ENCODE assay signal across 22 cellular contexts in the genomic region with DNA sequence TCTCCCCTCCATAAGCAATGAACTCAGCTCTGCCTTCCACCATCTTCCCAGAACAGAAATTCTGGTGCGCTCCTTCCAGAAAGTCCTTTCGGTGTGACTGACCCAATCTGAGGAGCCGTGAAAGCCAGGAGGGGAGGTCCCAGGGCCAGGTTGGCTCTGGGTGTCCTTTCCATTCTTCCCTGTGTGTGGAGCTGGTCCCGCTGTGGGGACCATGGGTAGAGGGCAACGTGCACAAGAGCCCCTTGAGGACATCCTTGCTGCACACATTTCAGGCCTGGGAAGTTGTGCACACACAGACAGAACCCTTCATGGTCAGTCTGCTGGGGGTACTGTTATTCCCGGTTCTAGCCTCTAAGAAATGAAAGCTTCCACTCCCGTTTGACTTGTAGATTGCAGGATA. TPM values are rescaled to one million over a fixed set of nuclear protein-coding genes. Genes with fewer than 3 reads are reported as not detected.
A peak's percentile ranks its signal among the peaks of the same experiment; 100 is the strongest.
DNase-seq lines count a peak whose midpoint lies in the region; ATAC-seq, FAIRE-seq and TF ChIP-seq lines count a peak whose summit lies in the region.
"Had no signal": no experiment of that assay in that cellular context is flagged by ENCODE, and none has a peak within 500 bp of the region (broad histone marks: within the 10 kb centered on the region; RNA-seq: fewer than 3 reads in every experiment).

No MANE protein-coding gene starts in this region.

- 42% methylated on average over 7 of the region's 7 CpGs for WGBS in HepG2 (ENCODE audit: low lambda C conversion rate)
- 52% methylated on average over 3 of the region's 7 CpGs for WGBS in right lobe of liver (ENCODE audit: insufficient coverage, low coverage, low lambda C conversion rate, missing lambda C conversion rate)
- WGBS in mesenchymal stem cell = 92% methylated on average over 7 of the region's 7 CpGs

- peak overlapping the region in 1 of 2 experiments; percentile 35 for H3K14ac ChIP-seq in mesenchymal stem cell (ENCODE audit: low read length in 2 of 2)

- no TSS peak for BruUV-seq in HepG2 (replicated peaks; lab: Mats Ljungman, UMichigan)

- H3K4me3 ChIP-seq in HepG2 (replicated peaks in 1 of 3; ENCODE audit: insufficient read depth in 1 of 3, low read depth in 2 of 3, low read length in 3 of 3) (no peak overlapping the region), right lobe of liver (no peak overlapping the region), mesenchymal stem cell (ENCODE audit: insufficient read depth in 1 of 2, low read depth in 1 of 2, low read length in 2 of 2) (no peak overlapping the region)
- H3K4me3 ChIP-seq: SJSA1 had no signal

- H4K91ac ChIP-seq in mesenchymal stem cell (ENCODE audit: low read length) = no peak overlapping the region

- H3K9ac ChIP-seq in HepG2 (ENCODE audit: insufficient read depth, low read depth, low read length) (no peak overlapping the region), mesenchymal stem cell (ENCODE audit: low read length) (no peak overlapping the region)

- no peak overlapping the region for H3K27ac ChIP-seq in HepG2 (ENCODE audit: extremely low read length, insufficient read depth, low read length)
- no peak overlapping the region for H3K27ac ChIP-seq in right lobe of liver
- H3K27ac ChIP-seq in mesenchymal stem cell (ENCODE audit: low read length, poor library complexity, severe bottlenecking) = no peak overlapping the region
- H3K27ac ChIP-seq: HL-60, SJSA1 had no signal

- H3K79me2 ChIP-seq in HepG2 (ENCODE audit: insufficient read depth, low read length) = no peaks in the 10 kb centered on the region

- in situ Hi-C loops in HepG2 (cut with HindIII; ENCODE audit: extremely low pct_ligation_motif_present, low pct_unique_long_range_greater_than_20kb) = no loop called here

- H3K4me2 ChIP-seq in HepG2 (ENCODE audit: low read depth, low read length) (peak overlapping the region; percentile 1; the same call in 1 of the 2 replicates), mesenchymal stem cell (ENCODE audit: low read length, poor library complexity, severe bottlenecking) (no peak overlapping the region)

- FAIRE-seq in HepG2 (lab: Jason Lieb, UNC) = no peak
- FAIRE-seq: GM19239 had no signal

- H4K20me1 ChIP-seq in HepG2 (ENCODE audit: insufficient read depth, low read length) = no peaks in the 10 kb centered on the region

- peaks cover 46% of the 10 kb centered on the region for H3K4me1 Mint-ChIP-seq in activated T-cell treated with anti-CD3 and anti-CD28 coated beads, Interleukin-2, amount 50 U/mL, for 72 hours (ENCODE audit: low read depth)

- no peak for DNase-seq in activated T-cell treated with anti-CD3 and anti-CD28 coated beads, Interleukin-2, amount 50 U/mL, for 72 hours
- no peak for DNase-seq in activated T-cell treated with anti-CD3 and anti-CD28 coated beads, Interleukin-2, amount 50 U/mL, for 1 hour
- DNase-seq in HepG2 (ENCODE audit: low spot score) (peak; percentile 53), right lobe of liver (no peak), mesenchymal stem cell (no peak), DMS79 (lab: John Stamatoyannopoulos, UW) (no peak), SW480 (ENCODE audit: low spot score) (no peak), anterior cingulate cortex (lab: John Stamatoyannopoulos, UW) (no peak)
- DNase-seq: 8988T; DMS153; Karpas-422; MV-4-11; NCI-H1105 treated with DMSO at 0.1 percent for 48 hours; NCI-H2029; NCI-H446; NCI-H82; NK-92 treated with Interleukin-12 subunit alpha and Interleukin-12 subunit beta, amount 100 ng/mL, for 24 hours; PC-3 had no signal

- peaks cover 2 to 6% of the 10 kb centered on the region in 2 donors for H3K36me3 Mint-ChIP-seq in activated T-cell treated with anti-CD3 and anti-CD28 coated beads, Interleukin-2, amount 50 U/mL, for 72 hours (ENCODE audit: insufficient read depth in 2 of 2)

- H2BK5ac ChIP-seq in mesenchymal stem cell (ENCODE audit: low read depth, low read length, poor library complexity, severe bottlenecking) = no peak overlapping the region

- H2AK5ac ChIP-seq in mesenchymal stem cell (ENCODE audit: low read length, severe bottlenecking) = peak overlapping the region; percentile 5

- no peak overlapping the region for H2BK120ac ChIP-seq in mesenchymal stem cell (ENCODE audit: low read depth, low read length)

- H3K4me1 ChIP-seq in HepG2 (ENCODE audit: insufficient read depth, low read length) (peaks cover 54% of the 10 kb centered on the region), right lobe of liver (peaks cover 0 to 4% (median 0%) of the 10 kb centered on the region in 4 donors), mesenchymal stem cell (ENCODE audit: control insufficient read depth, insufficient read depth, low read depth, low read length) (peaks cover 10% of the 10 kb centered on the region)

- POLR2A ChIA-PET in HepG2 (lab: Yijun Ruan, JAX) = interaction anchor here (1.0 to 12.0 kb wide), 5 partner anchors 8 to 413 kb away, joined by 3 to 211 read pairs (median 5); partner anchors contain the start of gene NFKBIA

- H3K79me1 ChIP-seq in mesenchymal stem cell (replicated peaks; ENCODE audit: low read length, poor library complexity, severe bottlenecking) = no peaks in the 10 kb centered on the region

- peak overlapping the region; percentile 52 for H2AFZ ChIP-seq in HepG2 (ENCODE audit: low read length)
- H2AFZ ChIP-seq in mesenchymal stem cell (ENCODE audit: low read depth, low read length) = no peak overlapping the region

- H3K4me3 Mint-ChIP-seq in activated T-cell treated with anti-CD3 and anti-CD28 coated beads, Interleukin-2, amount 50 U/mL, for 72 hours = no peak overlapping the region

- no peaks in the 10 kb centered on the region for H3K36me3 ChIP-seq in HepG2 (replicated peaks in 1 of 2; ENCODE audit: control insufficient read depth in 1 of 2, insufficient read depth in 2 of 2, low read length in 2 of 2)
- H3K36me3 ChIP-seq in right lobe of liver = peaks cover 0 to 2% (median 0%) of the 10 kb centered on the region in 4 donors
- H3K36me3 ChIP-seq in mesenchymal stem cell (ENCODE audit: control insufficient read depth in 1 of 2, insufficient read depth in 2 of 2, low read depth in 1 of 2, low read length in 2 of 2) = peaks cover under 1 to 3% of the 10 kb centered on the region in 2 experiments

- H3K27ac Mint-ChIP-seq in activated T-cell treated with anti-CD3 and anti-CD28 coated beads, Interleukin-2, amount 50 U/mL, for 72 hours = peak overlapping the region; percentile 13

- no peaks in the 10 kb centered on the region; a peak in 1 of 5 replicates for H3K27me3 ChIP-seq in HepG2 (ENCODE audit: control insufficient read depth in 1 of 2, insufficient read depth in 2 of 2, low read length in 2 of 2)
- H3K27me3 ChIP-seq in right lobe of liver = no peaks in the 10 kb centered on the region
- H3K27me3 ChIP-seq in mesenchymal stem cell (ENCODE audit: control insufficient read depth in 1 of 2, insufficient read depth in 1 of 2, low read length in 2 of 2) = no peaks in the 10 kb centered on the region
- H3K27me3 ChIP-seq: SJSA1 had no signal

- TF ChIP-seq CTCF in HepG2 (CRISPR knock-in tag; IDR thresholded peaks at IDR 0.05) (0 out of 2 replicates have a peak, but pooled peaks have one; percentile 5), right lobe of liver (IDR thresholded peaks at IDR 0.05) (no peak)

- no peaks in the 10 kb centered on the region for H3K9me3 Mint-ChIP-seq in activated T-cell treated with anti-CD3 and anti-CD28 coated beads, Interleukin-2, amount 50 U/mL, for 72 hours

- no peak overlapping the region for H4K8ac ChIP-seq in mesenchymal stem cell (ENCODE audit: low read length)

- no peak overlapping the region for H2BK15ac ChIP-seq in mesenchymal stem cell (ENCODE audit: low read depth, poor library complexity, severe bottlenecking)

- ATAC-seq in activated T-cell treated with anti-CD3 and anti-CD28 coated beads, Interleukin-2, amount 50 U/mL, for 72 hours (replicated peaks in 1 of 2) = no peak
- ATAC-seq in HepG2 = peak; percentile 37
- no peak for ATAC-seq in right lobe of liver
- ATAC-seq: HCT116, PC-3 had no signal

- H2BK12ac ChIP-seq in mesenchymal stem cell (ENCODE audit: low read length in 2 of 2) = peak overlapping the region; percentile 20 to 59

- no peak overlapping the region for H3K23ac ChIP-seq in mesenchymal stem cell (ENCODE audit: low read length in 2 of 2)

- H3K27me3 Mint-ChIP-seq in activated T-cell treated with anti-CD3 and anti-CD28 coated beads, Interleukin-2, amount 50 U/mL, for 72 hours (ENCODE audit: low read depth) = no peaks in the 10 kb centered on the region

- TF ChIP-seq RAD21 in HepG2 (CRISPR knock-in tag; IDR thresholded peaks at IDR 0.05) = no peak

- H3K4ac ChIP-seq in mesenchymal stem cell (ENCODE audit: low read depth in 1 of 2, low read length in 2 of 2) = peak overlapping the region in 1 of 2 experiments; percentile 17

- H3K18ac ChIP-seq in mesenchymal stem cell (ENCODE audit: low read depth in 1 of 2, low read length in 2 of 2) = peak overlapping the region in 1 of 2 experiments; percentile 64

- CTCF ChIA-PET in HepG2 (lab: Yijun Ruan, JAX; ENCODE audit: low intra/inter-chr PET ratio, low total read pairs) = interaction anchor here (1.3 kb wide), 1 partner anchor 13 kb away, joined by 3 read pairs; no protein-coding TSS in a partner anchor

- TF ChIP-seq EP300 in HepG2 (IDR thresholded peaks at IDR 0.05; ENCODE audit: low read depth in 2 of 2, low read length in 2 of 2) (no peak), HepG2 (CRISPR knock-in tag; IDR thresholded peaks at IDR 0.05; ENCODE audit: borderline replicate concordance) (no peak)

- intact Hi-C loops in HepG2 (cut with micrococcal nuclease; ENCODE audit: unreplicated experiment) (no loop called here), right lobe of liver (cut with DNase I) (no loop called here)

- TF ChIP-seq POLR2A in HepG2 (IDR thresholded peaks at IDR 0.05; ENCODE audit: insufficient read depth in 1 of 2, low read depth in 2 of 2, low read length in 2 of 2) = no peak
- TF ChIP-seq POLR2A in right lobe of liver (IDR thresholded peaks at IDR 0.05) = no peak

- H3K9me3 ChIP-seq in HepG2 (ENCODE audit: low read length) (no peaks in the 10 kb centered on the region), right lobe of liver (no peaks in the 10 kb centered on the region), mesenchymal stem cell (ENCODE audit: control insufficient read depth, low read length) (no peaks in the 10 kb centered on the region)
- H3K9me3 ChIP-seq: SJSA1 had no signal

RNA-seq across cellular contexts. Expression of gene NFKBIA, which starts 10.2 kb away (rescaled TPM):
- total RNA-seq in activated T-cell treated with anti-CD3 and anti-CD28 coated beads, Interleukin-2, amount 50 U/mL, for 72 hours = 100 to 1,000 TPM; 391 to 596 TPM
- total RNA-seq in HepG2 (2016; rRNA removed; fragmentation: Illumina TruSeq; extraction: Trizol) (232 and 319 TPM in 2 replicates), right lobe of liver (100 to 1,000 TPM in 3 of 6 experiments, 10 to 100 TPM in 3; 84.8 to 140 (median 106) TPM)
- 103 and 116 TPM in 2 replicates for total RNA-seq in HepG2 (2016; cell fraction: cytosol; rRNA removed; fragmentation: Illumina TruSeq; extraction: Trizol; ENCODE audit: low read depth)
- 208 and 321 TPM in 2 replicates for total RNA-seq in HepG2 (2016; cell fraction: insoluble cytoplasmic fraction; rRNA removed; fragmentation: Illumina TruSeq; extraction: Trizol)
- 196 and 209 TPM in 2 replicates for total RNA-seq in HepG2 (2016; cell fraction: membrane; rRNA removed; fragmentation: Illumina TruSeq; extraction: Trizol)
- total RNA-seq in HepG2 (2016; cell fraction: nucleus; rRNA removed; fragmentation: Illumina TruSeq; extraction: Trizol) = 367 and 382 TPM in 2 replicates
- 173 and 197 TPM in 2 replicates for polyA plus RNA-seq in HepG2 (2011; rRNA removed)
- 81.6 and 128 TPM in 2 replicates for polyA plus RNA-seq in HepG2 (2011; cell fraction: cytosol; rRNA removed)
- 363 and 589 TPM in 2 replicates for polyA plus RNA-seq in HepG2 (2011; cell fraction: nucleus; rRNA removed)
- 58.7 and 87.8 TPM in 2 replicates for polyA plus RNA-seq in HepG2 (2012)
- 21.2 and 21.7 TPM in 2 replicates for polyA plus RNA-seq in HepG2 (2016; cell fraction: cytosol; fragmentation: Illumina TruSeq; extraction: Trizol; ENCODE audit: low read depth)
- 160 and 187 TPM in 2 replicates for polyA plus RNA-seq in HepG2 (2016; cell fraction: insoluble cytoplasmic fraction; fragmentation: Illumina TruSeq; extraction: Trizol; ENCODE audit: low read depth)
- 41.5 and 42.6 TPM in 2 replicates for polyA plus RNA-seq in HepG2 (2016; cell fraction: membrane; fragmentation: Illumina TruSeq; extraction: Trizol; ENCODE audit: low read depth)
- 546 and 548 TPM in 2 replicates for polyA plus RNA-seq in HepG2 (2016; cell fraction: nucleus; fragmentation: Illumina TruSeq; extraction: Trizol; ENCODE audit: insufficient read depth, low read depth)
- 421 and 666 TPM in 2 replicates for polyA minus RNA-seq in HepG2 (2011; rRNA and poly(A)+ RNA removed; ENCODE audit: low replicate concordance)
- polyA minus RNA-seq in HepG2 (2011; cell fraction: cytosol; rRNA and poly(A)+ RNA removed) = 80.5 and 103 TPM in 2 replicates
- 421 and 559 TPM in 2 replicates for polyA minus RNA-seq in HepG2 (2011; cell fraction: nucleus; rRNA and poly(A)+ RNA removed)
- 80.0 TPM for polyA plus RNA-seq in mesenchymal stem cell (2013, experiment 1 of 2)
- 75.3 TPM for polyA plus RNA-seq in mesenchymal stem cell (2013, experiment 2 of 2)
